ENCODE assay signal across 16 cellular contexts in the genomic region with DNA sequence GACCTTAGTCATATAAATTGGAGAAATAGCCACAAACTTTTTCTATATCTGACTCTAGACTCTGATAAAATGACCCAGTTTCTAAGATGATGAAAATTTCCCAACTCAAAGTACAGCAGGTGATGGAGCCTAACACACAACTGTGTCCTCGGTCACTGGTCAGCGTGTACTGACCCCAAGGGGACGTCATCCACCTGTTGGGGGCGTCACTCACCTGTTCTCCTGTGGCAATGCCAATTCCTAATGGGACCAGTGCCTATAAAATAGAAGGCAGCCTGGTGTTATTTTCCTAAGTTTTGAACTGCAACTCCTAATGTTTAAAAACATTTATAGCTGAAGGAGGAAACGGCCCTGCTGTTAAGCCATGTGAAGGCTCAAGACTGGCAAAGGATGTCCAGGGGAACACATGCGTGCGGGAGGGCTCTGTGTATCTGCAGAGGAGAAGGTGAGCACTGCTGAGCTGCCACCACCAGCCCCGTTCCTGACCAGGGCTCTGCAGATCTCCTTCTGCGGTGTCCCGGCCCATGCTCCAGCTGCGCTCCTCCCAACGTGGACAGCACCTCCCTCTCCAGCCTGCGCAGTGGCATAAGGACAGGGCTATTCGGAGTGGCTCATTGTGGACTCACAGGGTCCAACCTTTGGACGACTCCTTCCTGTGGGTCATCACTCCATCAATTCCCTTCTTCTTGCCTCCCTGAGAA. TPM values are rescaled to one million over a fixed set of nuclear protein-coding genes. Genes with fewer than 3 reads are reported as not detected.
DNase-seq lines count a peak whose midpoint lies in the region; TF ChIP-seq lines count a peak whose summit lies in the region.
"Had no signal": no experiment of that assay in that cellular context is flagged by ENCODE, and none has a peak within 500 bp of the region (broad histone marks: within the 10 kb centered on the region; RNA-seq: fewer than 3 reads in every experiment).

No MANE protein-coding gene starts in this region.

- H3K4me3 ChIP-seq in endodermal cell (ENCODE audit: low read length), result no peak overlapping the region
- H3K4me3 ChIP-seq: SJSA1 had no signal

- H3K27ac Mint-ChIP-seq in activated T-cell treated with anti-CD3 and anti-CD28 coated beads, Interleukin-2, amount 50 U/mL, for 24 hours, result peak overlapping the region; percentile 55
- H3K27ac Mint-ChIP-seq in endodermal cell (no peak overlapping the region), progenitor cell of endocrine pancreas (no peak overlapping the region)
- H3K27ac Mint-ChIP-seq: CD4-positive, alpha-beta T cell had no signal

- peaks cover 20% of the 10 kb centered on the region for H3K4me1 Mint-ChIP-seq in activated T-cell treated with anti-CD3 and anti-CD28 coated beads, Interleukin-2, amount 50 U/mL, for 24 hours (ENCODE audit: low read depth)
- no peaks in the 10 kb centered on the region for H3K4me1 Mint-ChIP-seq in endodermal cell
- peaks cover 11% of the 10 kb centered on the region for H3K4me1 Mint-ChIP-seq in progenitor cell of endocrine pancreas (ENCODE audit: low read depth)

- peaks cover 6% of the 10 kb centered on the region for H3K4me1 ChIP-seq in endodermal cell (ENCODE audit: control insufficient read depth, insufficient read depth, low read length)
- H3K4me1 ChIP-seq: SJSA1 had no signal

- CTCF ChIA-PET in RWPE1 (lab: Yijun Ruan, JAX), result no interaction called here

- no peak for DNase-seq in activated T-cell treated with anti-CD3 and anti-CD28 coated beads, Interleukin-2, amount 50 U/mL, for 24 hours
- no peak for DNase-seq in activated T-cell treated with anti-CD3 and anti-CD28 coated beads, Interleukin-2, amount 50 U/mL, for 48 hours
- DNase-seq in RWPE1 (ENCODE audit: low spot score) (no peak), endodermal cell (no peak), substantia nigra (lab: John Stamatoyannopoulos, UW) (no peak), progenitor cell of endocrine pancreas (ENCODE audit: low spot score, unreplicated experiment) (no peak), NCI-H2171 (lab: John Stamatoyannopoulos, UW) (no peak), LoVo (ENCODE audit: low spot score) (no peak)
- DNase-seq: CD4-positive, alpha-beta T cell; DND-41; GF-D8; GOT3; KG1; NCI-H1930; NCI-H524 had no signal

- TF ChIP-seq CTCF in RWPE1 (conservative IDR thresholded peaks at IDR 0.05; ENCODE audit: low read depth) (no peak), endodermal cell (conservative IDR thresholded peaks at IDR 0.05) (peak; percentile 47), progenitor cell of endocrine pancreas (IDR thresholded peaks at IDR 0.05; ENCODE audit: unreplicated experiment) (no peak)

- no peaks in the 10 kb centered on the region for H3K9me3 Mint-ChIP-seq in activated T-cell treated with anti-CD3 and anti-CD28 coated beads, Interleukin-2, amount 50 U/mL, for 24 hours
- H3K9me3 Mint-ChIP-seq in endodermal cell, result no peaks in the 10 kb centered on the region
- H3K9me3 Mint-ChIP-seq in progenitor cell of endocrine pancreas (ENCODE audit: low read depth), result no peaks in the 10 kb centered on the region
- H3K9me3 Mint-ChIP-seq: CD4-positive, alpha-beta T cell had no signal

- H3K9me3 ChIP-seq in endodermal cell (ENCODE audit: control insufficient read depth, low read length), result no peaks in the 10 kb centered on the region
- H3K9me3 ChIP-seq: SJSA1 had no signal

- POLR2A ChIA-PET in RWPE1 (lab: Yijun Ruan, JAX; ENCODE audit: low non-redundant PET), result interaction anchor here (0.9 kb wide), 1 partner anchor 13 kb away, joined by 6 read pairs; no protein-coding TSS in a partner anchor

- H3K27me3 Mint-ChIP-seq in activated T-cell treated with anti-CD3 and anti-CD28 coated beads, Interleukin-2, amount 50 U/mL, for 24 hours, result no peaks in the 10 kb centered on the region
- no peaks in the 10 kb centered on the region for H3K27me3 Mint-ChIP-seq in endodermal cell (ENCODE audit: insufficient read depth)
- no peaks in the 10 kb centered on the region for H3K27me3 Mint-ChIP-seq in progenitor cell of endocrine pancreas
- H3K27me3 Mint-ChIP-seq: CD4-positive, alpha-beta T cell had no signal

- peaks cover 97% of the 10 kb centered on the region for H3K36me3 Mint-ChIP-seq in activated T-cell treated with anti-CD3 and anti-CD28 coated beads, Interleukin-2, amount 50 U/mL, for 24 hours (ENCODE audit: low read depth)
- peaks cover 70% of the 10 kb centered on the region for H3K36me3 Mint-ChIP-seq in endodermal cell (ENCODE audit: low read depth)
- peaks cover 10% of the 10 kb centered on the region for H3K36me3 Mint-ChIP-seq in progenitor cell of endocrine pancreas (ENCODE audit: insufficient read depth)

- H3K36me3 ChIP-seq in endodermal cell (ENCODE audit: control insufficient read depth, insufficient read depth, low read length), result peaks cover 55% of the 10 kb centered on the region

- H3K4me3 Mint-ChIP-seq in activated T-cell treated with anti-CD3 and anti-CD28 coated beads, Interleukin-2, amount 50 U/mL, for 24 hours, result no peak overlapping the region
- no peak overlapping the region for H3K4me3 Mint-ChIP-seq in endodermal cell
- no peak overlapping the region for H3K4me3 Mint-ChIP-seq in progenitor cell of endocrine pancreas (ENCODE audit: low read depth)
- H3K4me3 Mint-ChIP-seq: CD4-positive, alpha-beta T cell had no signal

- WGBS in endodermal cell (ENCODE audit: insufficient coverage in 1 of 2, insufficient read length in 1 of 2), 2 experiments, result 93 to 94% methylated on average over 15 of the region's 15 CpGs

- H3K27ac ChIP-seq in RWPE1 (peak overlapping the region; percentile 13), endodermal cell (ENCODE audit: low read depth, low read length) (no peak overlapping the region), substantia nigra (ENCODE audit: low read depth, low read length, poor library complexity, severe bottlenecking) (peak overlapping the region; percentile 77)
- H3K27ac ChIP-seq: SJSA1 had no signal

- H3K27me3 ChIP-seq in endodermal cell (ENCODE audit: control insufficient read depth, insufficient read depth, low read length, poor library complexity, severe bottlenecking), result no peaks in the 10 kb centered on the region
- H3K27me3 ChIP-seq: SJSA1 had no signal

- H3K9ac ChIP-seq in endodermal cell (ENCODE audit: extremely low read depth, low read length, poor library complexity, severe bottlenecking), result no peak overlapping the region

RNA-seq across cellular contexts. Expression of gene TYMS, which starts 21.2 kb away (rescaled TPM):
- total RNA-seq in endodermal cell (10 to 100 TPM; 81.9 to 90.0 TPM), progenitor cell of endocrine pancreas (67.4 and 81.6 TPM in 2 replicates)
- polyA plus RNA-seq in endodermal cell (2013, experiment 1 of 2), result 258 TPM
- polyA plus RNA-seq in endodermal cell (2013, experiment 2 of 2), result 232 TPM

RNA-seq across cellular contexts. Expression of gene ENOSF1, which starts 33.8 kb away (rescaled TPM):
- total RNA-seq in endodermal cell (10 to 100 TPM; 85.7 to 89.5 TPM), progenitor cell of endocrine pancreas (69.8 and 70.8 TPM in 2 replicates)
- polyA plus RNA-seq in endodermal cell (2013, experiment 1 of 2), result 47.9 TPM
- 33.7 TPM for polyA plus RNA-seq in endodermal cell (2013, experiment 2 of 2)
